ENCODE assay signal across 31 cellular contexts in the genomic region with DNA sequence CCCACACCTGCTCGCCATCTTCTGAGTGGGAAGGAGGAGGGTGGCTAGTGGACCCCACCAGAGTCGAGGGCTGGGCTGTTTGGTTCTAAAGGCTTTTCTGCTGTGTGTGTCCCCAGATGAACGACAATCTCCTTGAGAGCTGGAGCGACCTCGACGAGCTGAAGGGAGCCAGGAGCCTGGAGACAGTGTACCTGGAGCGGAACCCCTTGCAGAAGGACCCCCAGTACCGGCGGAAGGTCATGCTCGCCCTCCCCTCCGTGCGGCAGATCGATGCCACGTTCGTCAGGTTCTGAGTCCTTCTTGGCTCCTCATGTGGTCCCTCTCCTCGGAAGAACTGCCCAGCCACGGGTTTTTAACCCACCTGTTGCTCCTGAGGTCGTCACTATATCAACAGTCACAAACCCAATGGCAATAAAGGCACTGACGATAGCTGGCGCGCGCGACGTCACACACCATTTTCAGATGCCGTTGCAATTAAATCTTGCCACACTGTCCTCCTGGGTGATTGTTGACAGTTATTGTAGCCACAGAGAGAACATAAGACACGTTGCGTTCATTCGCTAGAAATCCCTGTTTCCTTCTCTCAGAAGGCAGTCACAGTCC.
"Had no signal": no experiment of that assay in that cellular context is flagged by ENCODE, and none has a peak within 500 bp of the region (broad histone marks: within the 10 kb centered on the region; RNA-seq: fewer than 3 reads in every experiment).

No MANE protein-coding gene starts in this region.

- H3K9me3 ChIP-seq: adrenal gland, body of pancreas, colonic mucosa, esophagus squamous epithelium, gastroesophageal sphincter, heart right ventricle had no signal

- H3K36me3 ChIP-seq: colonic mucosa had no signal

- H3K4me3 ChIP-seq: adrenal gland, body of pancreas, cardiac muscle cell, colonic mucosa, esophagus squamous epithelium, gastroesophageal sphincter, heart right ventricle had no signal

- H3K4me1 ChIP-seq: adrenal gland, body of pancreas, colonic mucosa, esophagus squamous epithelium, gastroesophageal sphincter, heart right ventricle had no signal

- H3K27ac ChIP-seq: adrenal gland, body of pancreas, cardiac muscle cell, colonic mucosa, epithelial cell of prostate, esophagus squamous epithelium, gastroesophageal sphincter, heart right ventricle had no signal

- FAIRE-seq: endometrium, endothelial cell of umbilical vein had no signal

- ATAC-seq: activated CD4-positive, alpha-beta T cell treated with anti-CD3 and anti-CD28 coated beads for 36 hours; activated CD8-positive, alpha-beta memory T cell treated with anti-CD3 and anti-CD28 coated beads, Interleukin-2, amount 10 ng/mL, durations not matched to agents 7 days and 5 days; activated CD8-positive, alpha-beta T cell treated with anti-CD3 and anti-CD28 coated beads, Interleukin-2, amount 10 ng/mL, durations not matched to agents 7 days and 5 days; activated naive CD8-positive, alpha-beta T cell treated with anti-CD3 and anti-CD28 coated beads, Interleukin-2, amount 50 U/mL, for 24 hours; body of pancreas; gastroesophageal sphincter; heart right ventricle had no signal

- DNase-seq: activated CD4-positive, alpha-beta memory T cell treated with anti-CD3 and anti-CD28 coated beads for 36 hours; activated CD4-positive, alpha-beta T cell treated with anti-CD3 and anti-CD28 coated beads for 36 hours; activated CD4-positive, alpha-beta T cell treated with anti-CD3 and anti-CD28 coated beads, Interleukin-2, amount 10 ng/mL, durations not matched to agents 24 days and 14 days; activated CD4-positive, CD25-positive, alpha-beta regulatory T cell; activated CD4-positive, CD25-positive, alpha-beta regulatory T cell treated with anti-CD3 and anti-CD28 coated beads, Interleukin-2, amount 50 U/mL, for 72 hours; activated CD8-positive, alpha-beta memory T cell treated with anti-CD3 and anti-CD28 coated beads, Interleukin-2, amount 10 ng/mL, durations not matched to agents 7 days and 5 days; activated CD8-positive, alpha-beta memory T cell treated with anti-CD3 and anti-CD28 coated beads, Interleukin-2, amount 50 U/mL, for 4 hours; activated CD8-positive, alpha-beta T cell treated with anti-CD3 and anti-CD28 coated beads, Interleukin-2, amount 10 ng/mL, durations not matched to agents 7 days and 5 days; activated effector memory CD4-positive, alpha-beta T cell treated with anti-CD3 and anti-CD28 coated beads, Interleukin-2, amount 50 U/mL, for 16 hours; activated naive CD4-positive, alpha-beta T cell treated with anti-CD3 and anti-CD28 coated beads for 36 hours; activated naive CD8-positive, alpha-beta T cell treated with anti-CD3 and anti-CD28 coated beads for 36 hours; activated naive CD8-positive, alpha-beta T cell treated with anti-CD3 and anti-CD28 coated beads, Interleukin-2, amount 50 U/mL, for 24 hours; activated T-cell treated with anti-CD3 and anti-CD28 coated beads, Interleukin-2, amount 50 U/mL, for 1 hour; activated T-cell treated with anti-CD3 and anti-CD28 coated beads, Interleukin-2, amount 50 U/mL, for 48 hours; adrenal gland; amygdala; aorta; body of pancreas; central memory CD4-positive, alpha-beta T cell; cerebellar nuclear complex; colonic mucosa; effector CD8-positive, alpha-beta T cell; esophagus squamous epithelium; foreskin melanocyte; heart right ventricle; T-helper 2 cell had no signal

- H3K27me3 ChIP-seq: adrenal gland, body of pancreas, cardiac muscle cell, colonic mucosa, heart right ventricle had no signal
